ENCODE assay signal across 9 cellular contexts in genomic region chr9:112711050-112711689, GRCh38. TPM values are rescaled to one million over a fixed set of nuclear protein-coding genes. Genes with fewer than 3 reads are reported as not detected.
DNase-seq lines count a peak whose midpoint lies in the region; ATAC-seq and TF ChIP-seq lines count a peak whose summit lies in the region.
"Had no signal": no experiment of that assay in that cellular context is flagged by ENCODE, and none has a peak within 500 bp of the region (broad histone marks: within the 10 kb centered on the region; RNA-seq: fewer than 3 reads in every experiment).

No MANE protein-coding gene starts in this region.

- no peaks in the 10 kb centered on the region for H3K27me3 ChIP-seq in Panc1 (ENCODE audit: control insufficient read depth, insufficient read depth, low read length)

- H3K4me3 ChIP-seq in Panc1 (ENCODE audit: low read depth in 2 of 2, low read length in 2 of 2): no peak overlapping the region
- H3K4me3 ChIP-seq in fibroblast of the aortic adventitia (ENCODE audit: low read depth, low read length): no peak overlapping the region

- H3K4me1 ChIP-seq in Panc1 (ENCODE audit: control insufficient read depth, insufficient read depth, low read length): no peaks in the 10 kb centered on the region; the same call in 1 of the 2 replicates

- no TSS peak for BruUV-seq in Panc1 (replicated peaks; lab: Mats Ljungman, UMichigan)

- H3K27ac ChIP-seq in Panc1 (ENCODE audit: low read length): no peak overlapping the region

- H3K9me3 ChIP-seq in Panc1 (ENCODE audit: control insufficient read depth, insufficient read depth, low read depth, low read length): no peaks in the 10 kb centered on the region

- POLR2A ChIA-PET in Panc1 (lab: Charles Lee): no interaction called here

- CTCF ChIA-PET in Panc1 (lab: Charles Lee): interaction anchor here (0.7 kb wide), 1 partner anchor 82 kb away, joined by 3 read pairs; no protein-coding TSS in a partner anchor

- no peak for ATAC-seq in Panc1

- peak; percentile 68 for TF ChIP-seq CTCF in Panc1 (IDR thresholded peaks at IDR 0.05)
- peak; percentile 81 for TF ChIP-seq CTCF in fibroblast of the aortic adventitia (IDR thresholded peaks at IDR 0.05; ENCODE audit: insufficient read depth, low read length)

- in situ Hi-C loops in Panc1 (cut with HindIII; ENCODE audit: low pct_unique_long_range_greater_than_20kb, low sequenced_read_pairs): no loop called here

- peak; percentile 2 for DNase-seq in NCI-H1436 (lab: John Stamatoyannopoulos, UW)
- DNase-seq in NCI-H1436 treated with DMSO at 0.1 percent for 48 hours (lab: John Stamatoyannopoulos, UW): no peak
- DNase-seq in Panc1 (ENCODE audit: low read depth, low spot score): no peak
- DNase-seq in fibroblast of the aortic adventitia (ENCODE audit: low read depth): peak; percentile 69
- peak; percentile 37 for DNase-seq in stromal cell of bone marrow (ENCODE audit: low read depth)
- no peak for DNase-seq in stimulated activated CD8-positive, alpha-beta memory T cell treated with anti-CD3 and anti-CD28 coated beads, Interleukin-4, amount 100 ng/mL, for 48 hours
- no peak for DNase-seq in NCI-H146 (lab: John Stamatoyannopoulos, UW)
- DNase-seq in COLO668 (lab: John Stamatoyannopoulos, UW; ENCODE audit: unreplicated experiment): no peak
- DNase-seq: CD4-positive, CD25-positive, alpha-beta regulatory T cell had no signal

- intact Hi-C loops in Panc1 (cut with micrococcal nuclease; ENCODE audit: unreplicated experiment): loop anchor here (10.0 kb wide), 1 partner anchor 84 kb away; no protein-coding TSS in a partner anchor

- no peaks in the 10 kb centered on the region for H3K36me3 ChIP-seq in Panc1 (ENCODE audit: control insufficient read depth, insufficient read depth, low read length)

RNA-seq across cellular contexts. Expression of gene INIP, which starts 6.7 kb away (rescaled TPM):
- total RNA-seq in Panc1 (2021; ENCODE audit: unreplicated experiment): 20.0 TPM
- 10.3 TPM for polyA plus RNA-seq in Panc1 (2012; ENCODE audit: insufficient read length)
- total RNA-seq in fibroblast of the aortic adventitia (ENCODE audit: low replicate concordance): 39.1 and 98.9 TPM in 2 replicates

RNA-seq across cellular contexts. Expression of gene SNX30, which starts 39.4 kb away (rescaled TPM):
- total RNA-seq in Panc1 (2021; ENCODE audit: unreplicated experiment) (6.9 TPM), fibroblast of the aortic adventitia (ENCODE audit: low replicate concordance) (22.0 and 24.1 TPM in 2 replicates)
- polyA plus RNA-seq in Panc1 (2012; ENCODE audit: insufficient read length): 3.8 TPM

Comparison
In these comparisons a context has a peak if more than half of its experiments do, and no peak if none do; other contexts are left out.
1. DNase-seq: peak in NCI-H1436 (single experiment), fibroblast of the aortic adventitia (single experiment) and stromal cell of bone marrow (single experiment); none in NCI-H1436 treated with DMSO at 0.1 percent for 48 hours (single experiment), Panc1 (single experiment), stimulated activated CD8-positive, alpha-beta memory T cell treated with anti-CD3 and anti-CD28 coated beads, Interleukin-4, amount 100 ng/mL, for 48 hours (single experiment), NCI-H146 (single experiment) and COLO668 (single experiment).